ENCODE assay signal across 9 cellular contexts in genomic region chr11:58562375-58562800, GRCh38. TPM values are rescaled to one million over a fixed set of nuclear protein-coding genes. Genes with fewer than 3 reads are reported as not detected.
A peak's percentile ranks its signal among the peaks of the same experiment; 100 is the strongest.
DNase-seq lines count a peak whose midpoint lies in the region; ATAC-seq and TF ChIP-seq lines count a peak whose summit lies in the region.
"Had no signal": no experiment of that assay in that cellular context is flagged by ENCODE, and none has a peak within 500 bp of the region (broad histone marks: within the 10 kb centered on the region; RNA-seq: fewer than 3 reads in every experiment).

No MANE protein-coding gene starts in this region.

- peak overlapping the region; percentile 20 for H3K4me3 Mint-ChIP-seq in progenitor cell of endocrine pancreas (ENCODE audit: low read depth)

- DNase-seq in SW480 (ENCODE audit: low spot score) = peak; percentile 85
- no peak for DNase-seq in progenitor cell of endocrine pancreas (ENCODE audit: low spot score, unreplicated experiment)
- no peak for DNase-seq in NCI-H2227 (lab: John Stamatoyannopoulos, UW; ENCODE audit: unreplicated experiment)
- DNase-seq in cerebellar cortex (ENCODE audit: low spot score) = no peak
- DNase-seq: activated CD4-positive, alpha-beta T cell treated with anti-CD3 and anti-CD28 coated beads, Interleukin-2, amount 50 U/mL, for 48 hours; NCI-H446 had no signal

- H3K27me3 Mint-ChIP-seq in progenitor cell of endocrine pancreas = no peaks in the 10 kb centered on the region

- peaks cover 6% of the 10 kb centered on the region for H3K36me3 Mint-ChIP-seq in progenitor cell of endocrine pancreas (ENCODE audit: insufficient read depth)

- TF ChIP-seq CTCF in progenitor cell of endocrine pancreas (IDR thresholded peaks at IDR 0.05; ENCODE audit: unreplicated experiment) = no peak

- H3K4me1 Mint-ChIP-seq in progenitor cell of endocrine pancreas (ENCODE audit: low read depth) = peaks cover 44% of the 10 kb centered on the region

- peaks cover 3% of the 10 kb centered on the region for H3K9me3 Mint-ChIP-seq in progenitor cell of endocrine pancreas (ENCODE audit: low read depth)

- ATAC-seq in GM19043 (IDR thresholded peaks at IDR 0.05; ENCODE audit: low read depth, unreplicated experiment) (peak; percentile 91), HG02759 (IDR thresholded peaks at IDR 0.05; ENCODE audit: unreplicated experiment) (peak; percentile 89), HG03039 (IDR thresholded peaks at IDR 0.05; ENCODE audit: unreplicated experiment) (no peak)

- peak overlapping the region; percentile 82 for H3K27ac Mint-ChIP-seq in progenitor cell of endocrine pancreas

RNA-seq across cellular contexts. Expression of gene LPXN, which starts 13.3 kb away (rescaled TPM):
- total RNA-seq in progenitor cell of endocrine pancreas = 6.5 and 6.6 TPM in 2 replicates

RNA-seq across cellular contexts. Expression of gene ZFP91, which starts 16.5 kb away (rescaled TPM):
- total RNA-seq in progenitor cell of endocrine pancreas = 48.3 and 51.2 TPM in 2 replicates

RNA-seq across cellular contexts. Expression of gene OR5B21, which starts 54.5 kb away (rescaled TPM):
- total RNA-seq in progenitor cell of endocrine pancreas = not detected in 2 replicates
